1 cellular context compared by ENCODE assay signal in the genomic region with DNA sequence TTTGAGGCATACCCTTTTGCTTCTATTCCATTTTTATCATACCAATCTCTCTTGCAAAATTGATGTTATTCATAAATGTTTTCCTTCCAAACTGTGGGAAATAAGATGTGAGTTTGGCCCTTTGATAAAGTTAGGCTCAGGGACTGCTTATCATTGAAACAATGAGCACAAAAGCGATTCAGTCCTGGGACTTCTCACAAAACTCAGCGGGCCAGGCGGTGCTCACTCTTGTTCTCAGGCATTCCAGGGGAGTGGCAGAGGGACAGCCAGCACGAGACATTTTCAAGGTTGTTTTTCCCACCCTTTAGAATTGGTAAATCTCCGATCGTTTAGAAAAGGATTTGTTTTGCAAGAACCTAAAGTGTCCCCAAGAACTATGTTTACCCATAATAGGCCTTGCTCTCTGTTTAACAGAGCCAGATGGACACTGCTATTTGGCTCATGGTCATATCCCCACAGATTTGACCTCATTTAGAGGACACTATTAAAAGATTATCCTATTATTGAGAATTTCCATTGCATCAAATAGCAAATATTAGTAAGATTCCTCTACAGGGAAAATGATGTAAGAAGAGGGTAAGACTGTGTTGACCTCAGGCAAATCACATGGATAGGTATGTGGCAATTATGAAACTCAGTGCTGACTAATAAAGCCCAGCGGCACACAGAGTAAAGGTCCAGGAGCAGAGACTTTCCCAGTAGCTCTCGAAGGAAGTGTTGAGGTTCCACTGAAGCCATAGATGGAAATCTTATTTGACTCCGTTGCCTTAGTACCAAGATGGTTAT.
A peak's percentile ranks its signal among the peaks of the same experiment; 100 is the strongest.
TF ChIP-seq lines count a peak whose summit lies in the region.

No MANE protein-coding gene starts in this region.

TF ChIP-seq in HepG2, 621 proteins besides CTCF, POLR2A, EP300 and RAD21 (continued from another document and continues in another):
- TF ChIP-seq HMGXB4 (CRISPR knock-in tag; IDR thresholded peaks at IDR 0.05; ENCODE audit: borderline replicate concordance in 1 of 2, low read depth in 1 of 2) (no peak), AKAP8 (CRISPR knock-in tag; IDR thresholded peaks at IDR 0.05) (no peak), SIX4 (CRISPR knock-in tag; IDR thresholded peaks at IDR 0.05) (no peak), LCORL (IDR thresholded peaks at IDR 0.05) (no peak), LCORL (CRISPR knock-in tag; IDR thresholded peaks at IDR 0.05) (no peak), HBP1 (CRISPR knock-in tag; IDR thresholded peaks at IDR 0.05; ENCODE audit: low read depth) (0 out of 2 replicates have a peak, but pooled peaks have one; percentile 40), ONECUT2 (CRISPR knock-in tag; IDR thresholded peaks at IDR 0.05) (no peak), KLF11 (CRISPR knock-in tag; IDR thresholded peaks at IDR 0.05) (no peak), FOXP1 (IDR thresholded peaks at IDR 0.05) (no peak), FOXP1 (CRISPR knock-in tag; IDR thresholded peaks at IDR 0.05) (no peak; the same call in 1 of the 2 replicates), SP1 (IDR thresholded peaks at IDR 0.05) (no peak), SP1 (CRISPR knock-in tag; IDR thresholded peaks at IDR 0.05) (no peak), ZKSCAN1 (IDR thresholded peaks at IDR 0.05; ENCODE audit: low read length) (no peak), STAG1 (CRISPR knock-in tag; IDR thresholded peaks at IDR 0.05) (no peak), KMT2B (CRISPR knock-in tag; IDR thresholded peaks at IDR 0.05) (no peak), MXD3 (CRISPR knock-in tag; IDR thresholded peaks at IDR 0.05) (no peak), NFIB (CRISPR knock-in tag; IDR thresholded peaks at IDR 0.05; ENCODE audit: borderline replicate concordance) (no peak), MED1 (CRISPR knock-in tag; IDR thresholded peaks at IDR 0.05) (no peak), CHCHD3 (CRISPR knock-in tag; IDR thresholded peaks at IDR 0.05) (no peak), ZNF121 (CRISPR knock-in tag; IDR thresholded peaks at IDR 0.05) (no peak), NRL (CRISPR knock-in tag; IDR thresholded peaks at IDR 0.05; ENCODE audit: borderline replicate concordance) (no peak), HDAC6 (IDR thresholded peaks at IDR 0.05; ENCODE audit: low read depth, low read length) (no peak)
- TF ChIP-seq, protein P1, sequence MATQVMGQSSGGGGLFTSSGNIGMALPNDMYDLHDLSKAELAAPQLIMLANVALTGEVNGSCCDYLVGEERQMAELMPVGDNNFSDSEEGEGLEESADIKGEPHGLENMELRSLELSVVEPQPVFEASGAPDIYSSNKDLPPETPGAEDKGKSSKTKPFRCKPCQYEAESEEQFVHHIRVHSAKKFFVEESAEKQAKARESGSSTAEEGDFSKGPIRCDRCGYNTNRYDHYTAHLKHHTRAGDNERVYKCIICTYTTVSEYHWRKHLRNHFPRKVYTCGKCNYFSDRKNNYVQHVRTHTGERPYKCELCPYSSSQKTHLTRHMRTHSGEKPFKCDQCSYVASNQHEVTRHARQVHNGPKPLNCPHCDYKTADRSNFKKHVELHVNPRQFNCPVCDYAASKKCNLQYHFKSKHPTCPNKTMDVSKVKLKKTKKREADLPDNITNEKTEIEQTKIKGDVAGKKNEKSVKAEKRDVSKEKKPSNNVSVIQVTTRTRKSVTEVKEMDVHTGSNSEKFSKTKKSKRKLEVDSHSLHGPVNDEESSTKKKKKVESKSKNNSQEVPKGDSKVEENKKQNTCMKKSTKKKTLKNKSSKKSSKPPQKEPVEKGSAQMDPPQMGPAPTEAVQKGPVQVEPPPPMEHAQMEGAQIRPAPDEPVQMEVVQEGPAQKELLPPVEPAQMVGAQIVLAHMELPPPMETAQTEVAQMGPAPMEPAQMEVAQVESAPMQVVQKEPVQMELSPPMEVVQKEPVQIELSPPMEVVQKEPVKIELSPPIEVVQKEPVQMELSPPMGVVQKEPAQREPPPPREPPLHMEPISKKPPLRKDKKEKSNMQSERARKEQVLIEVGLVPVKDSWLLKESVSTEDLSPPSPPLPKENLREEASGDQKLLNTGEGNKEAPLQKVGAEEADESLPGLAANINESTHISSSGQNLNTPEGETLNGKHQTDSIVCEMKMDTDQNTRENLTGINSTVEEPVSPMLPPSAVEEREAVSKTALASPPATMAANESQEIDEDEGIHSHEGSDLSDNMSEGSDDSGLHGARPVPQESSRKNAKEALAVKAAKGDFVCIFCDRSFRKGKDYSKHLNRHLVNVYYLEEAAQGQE (IDR thresholded peaks at IDR 0.05; ENCODE audit: borderline replicate concordance in 1 of 2, low read depth in 1 of 2, low read length in 2 of 2) = no peak
- TF ChIP-seq, protein P2, sequence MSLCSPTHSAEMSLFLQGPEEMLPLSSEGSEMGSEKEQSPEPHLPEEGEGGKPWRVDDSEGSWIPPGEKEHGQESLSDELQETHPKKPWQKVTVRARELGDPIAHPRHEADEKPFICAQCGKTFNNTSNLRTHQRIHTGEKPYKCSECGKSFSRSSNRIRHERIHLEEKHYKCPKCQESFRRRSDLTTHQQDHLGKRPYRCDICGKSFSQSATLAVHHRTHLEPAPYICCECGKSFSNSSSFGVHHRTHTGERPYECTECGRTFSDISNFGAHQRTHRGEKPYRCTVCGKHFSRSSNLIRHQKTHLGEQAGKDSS (CRISPR knock-in tag; IDR thresholded peaks at IDR 0.05; ENCODE audit: borderline replicate concordance, low read depth) = no peak
- TF ChIP-seq, protein P3, sequence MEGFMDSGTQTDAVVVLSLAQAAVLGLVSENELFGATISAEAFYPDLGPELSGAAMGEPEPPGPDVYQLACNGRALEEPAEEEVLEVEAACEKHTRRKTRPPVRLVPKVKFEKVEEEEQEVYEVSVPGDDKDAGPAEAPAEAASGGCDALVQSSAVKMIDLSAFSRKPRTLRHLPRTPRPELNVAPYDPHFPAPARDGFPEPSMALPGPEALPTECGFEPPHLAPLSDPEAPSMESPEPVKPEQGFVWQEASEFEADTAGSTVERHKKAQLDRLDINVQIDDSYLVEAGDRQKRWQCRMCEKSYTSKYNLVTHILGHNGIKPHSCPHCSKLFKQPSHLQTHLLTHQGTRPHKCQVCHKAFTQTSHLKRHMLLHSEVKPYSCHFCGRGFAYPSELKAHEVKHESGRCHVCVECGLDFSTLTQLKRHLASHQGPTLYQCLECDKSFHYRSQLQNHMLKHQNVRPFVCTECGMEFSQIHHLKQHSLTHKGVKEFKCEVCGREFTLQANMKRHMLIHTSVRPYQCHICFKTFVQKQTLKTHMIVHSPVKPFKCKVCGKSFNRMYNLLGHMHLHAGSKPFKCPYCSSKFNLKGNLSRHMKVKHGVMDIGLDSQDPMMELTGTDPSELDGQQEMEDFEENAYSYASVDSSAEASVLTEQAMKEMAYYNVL (CRISPR knock-in tag; IDR thresholded peaks at IDR 0.05; ENCODE audit: borderline replicate concordance) = no peak
- TF ChIP-seq, protein P4, sequence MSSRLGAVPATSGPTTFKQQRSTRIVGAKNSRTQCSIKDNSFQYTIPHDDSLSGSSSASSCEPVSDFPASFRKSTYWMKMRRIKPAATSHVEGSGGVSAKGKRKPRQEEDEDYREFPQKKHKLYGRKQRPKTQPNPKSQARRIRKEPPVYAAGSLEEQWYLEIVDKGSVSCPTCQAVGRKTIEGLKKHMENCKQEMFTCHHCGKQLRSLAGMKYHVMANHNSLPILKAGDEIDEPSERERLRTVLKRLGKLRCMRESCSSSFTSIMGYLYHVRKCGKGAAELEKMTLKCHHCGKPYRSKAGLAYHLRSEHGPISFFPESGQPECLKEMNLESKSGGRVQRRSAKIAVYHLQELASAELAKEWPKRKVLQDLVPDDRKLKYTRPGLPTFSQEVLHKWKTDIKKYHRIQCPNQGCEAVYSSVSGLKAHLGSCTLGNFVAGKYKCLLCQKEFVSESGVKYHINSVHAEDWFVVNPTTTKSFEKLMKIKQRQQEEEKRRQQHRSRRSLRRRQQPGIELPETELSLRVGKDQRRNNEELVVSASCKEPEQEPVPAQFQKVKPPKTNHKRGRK (CRISPR knock-in tag; IDR thresholded peaks at IDR 0.05) = no peak
- TF ChIP-seq, protein P5, sequence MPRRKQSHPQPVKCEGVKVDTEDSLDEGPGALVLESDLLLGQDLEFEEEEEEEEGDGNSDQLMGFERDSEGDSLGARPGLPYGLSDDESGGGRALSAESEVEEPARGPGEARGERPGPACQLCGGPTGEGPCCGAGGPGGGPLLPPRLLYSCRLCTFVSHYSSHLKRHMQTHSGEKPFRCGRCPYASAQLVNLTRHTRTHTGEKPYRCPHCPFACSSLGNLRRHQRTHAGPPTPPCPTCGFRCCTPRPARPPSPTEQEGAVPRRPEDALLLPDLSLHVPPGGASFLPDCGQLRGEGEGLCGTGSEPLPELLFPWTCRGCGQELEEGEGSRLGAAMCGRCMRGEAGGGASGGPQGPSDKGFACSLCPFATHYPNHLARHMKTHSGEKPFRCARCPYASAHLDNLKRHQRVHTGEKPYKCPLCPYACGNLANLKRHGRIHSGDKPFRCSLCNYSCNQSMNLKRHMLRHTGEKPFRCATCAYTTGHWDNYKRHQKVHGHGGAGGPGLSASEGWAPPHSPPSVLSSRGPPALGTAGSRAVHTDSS (CRISPR knock-in tag; conservative IDR thresholded peaks at IDR 0.05) = no peak
- TF ChIP-seq, protein P6, sequence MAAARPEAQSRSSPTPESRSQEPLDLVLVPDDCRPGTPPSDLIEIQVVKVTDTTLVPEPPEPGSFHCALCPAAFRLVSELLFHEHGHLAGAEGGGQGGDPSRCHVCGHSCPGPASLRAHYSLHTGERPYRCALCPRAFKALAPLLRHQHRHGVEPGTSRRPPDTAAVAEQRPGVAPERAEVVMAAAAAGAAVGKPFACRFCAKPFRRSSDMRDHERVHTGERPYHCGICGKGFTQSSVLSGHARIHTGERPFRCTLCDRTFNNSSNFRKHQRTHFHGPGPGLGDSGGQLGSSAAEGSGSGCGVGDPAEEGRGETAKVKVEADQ (CRISPR knock-in tag; IDR thresholded peaks at IDR 0.05; ENCODE audit: borderline replicate concordance) = no peak
- TF ChIP-seq, protein P7, sequence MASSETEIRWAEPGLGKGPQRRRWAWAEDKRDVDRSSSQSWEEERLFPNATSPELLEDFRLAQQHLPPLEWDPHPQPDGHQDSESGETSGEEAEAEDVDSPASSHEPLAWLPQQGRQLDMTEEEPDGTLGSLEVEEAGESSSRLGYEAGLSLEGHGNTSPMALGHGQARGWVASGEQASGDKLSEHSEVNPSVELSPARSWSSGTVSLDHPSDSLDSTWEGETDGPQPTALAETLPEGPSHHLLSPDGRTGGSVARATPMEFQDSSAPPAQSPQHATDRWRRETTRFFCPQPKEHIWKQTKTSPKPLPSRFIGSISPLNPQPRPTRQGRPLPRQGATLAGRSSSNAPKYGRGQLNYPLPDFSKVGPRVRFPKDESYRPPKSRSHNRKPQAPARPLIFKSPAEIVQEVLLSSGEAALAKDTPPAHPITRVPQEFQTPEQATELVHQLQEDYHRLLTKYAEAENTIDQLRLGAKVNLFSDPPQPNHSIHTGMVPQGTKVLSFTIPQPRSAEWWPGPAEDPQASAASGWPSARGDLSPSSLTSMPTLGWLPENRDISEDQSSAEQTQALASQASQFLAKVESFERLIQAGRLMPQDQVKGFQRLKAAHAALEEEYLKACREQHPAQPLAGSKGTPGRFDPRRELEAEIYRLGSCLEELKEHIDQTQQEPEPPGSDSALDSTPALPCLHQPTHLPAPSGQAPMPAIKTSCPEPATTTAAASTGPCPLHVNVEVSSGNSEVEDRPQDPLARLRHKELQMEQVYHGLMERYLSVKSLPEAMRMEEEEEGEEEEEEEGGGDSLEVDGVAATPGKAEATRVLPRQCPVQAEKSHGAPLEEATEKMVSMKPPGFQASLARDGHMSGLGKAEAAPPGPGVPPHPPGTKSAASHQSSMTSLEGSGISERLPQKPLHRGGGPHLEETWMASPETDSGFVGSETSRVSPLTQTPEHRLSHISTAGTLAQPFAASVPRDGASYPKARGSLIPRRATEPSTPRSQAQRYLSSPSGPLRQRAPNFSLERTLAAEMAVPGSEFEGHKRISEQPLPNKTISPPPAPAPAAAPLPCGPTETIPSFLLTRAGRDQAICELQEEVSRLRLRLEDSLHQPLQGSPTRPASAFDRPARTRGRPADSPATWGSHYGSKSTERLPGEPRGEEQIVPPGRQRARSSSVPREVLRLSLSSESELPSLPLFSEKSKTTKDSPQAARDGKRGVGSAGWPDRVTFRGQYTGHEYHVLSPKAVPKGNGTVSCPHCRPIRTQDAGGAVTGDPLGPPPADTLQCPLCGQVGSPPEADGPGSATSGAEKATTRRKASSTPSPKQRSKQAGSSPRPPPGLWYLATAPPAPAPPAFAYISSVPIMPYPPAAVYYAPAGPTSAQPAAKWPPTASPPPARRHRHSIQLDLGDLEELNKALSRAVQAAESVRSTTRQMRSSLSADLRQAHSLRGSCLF (CRISPR knock-in tag; IDR thresholded peaks at IDR 0.05; ENCODE audit: borderline replicate concordance) = no peak
- TF ChIP-seq, protein P8, sequence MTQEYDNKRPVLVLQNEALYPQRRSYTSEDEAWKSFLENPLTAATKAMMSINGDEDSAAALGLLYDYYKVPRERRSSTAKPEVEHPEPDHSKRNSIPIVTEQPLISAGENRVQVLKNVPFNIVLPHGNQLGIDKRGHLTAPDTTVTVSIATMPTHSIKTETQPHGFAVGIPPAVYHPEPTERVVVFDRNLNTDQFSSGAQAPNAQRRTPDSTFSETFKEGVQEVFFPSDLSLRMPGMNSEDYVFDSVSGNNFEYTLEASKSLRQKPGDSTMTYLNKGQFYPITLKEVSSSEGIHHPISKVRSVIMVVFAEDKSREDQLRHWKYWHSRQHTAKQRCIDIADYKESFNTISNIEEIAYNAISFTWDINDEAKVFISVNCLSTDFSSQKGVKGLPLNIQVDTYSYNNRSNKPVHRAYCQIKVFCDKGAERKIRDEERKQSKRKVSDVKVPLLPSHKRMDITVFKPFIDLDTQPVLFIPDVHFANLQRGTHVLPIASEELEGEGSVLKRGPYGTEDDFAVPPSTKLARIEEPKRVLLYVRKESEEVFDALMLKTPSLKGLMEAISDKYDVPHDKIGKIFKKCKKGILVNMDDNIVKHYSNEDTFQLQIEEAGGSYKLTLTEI (CRISPR knock-in tag; conservative IDR thresholded peaks at IDR 0.05) = no peak
